9 cellular contexts compared by ENCODE assay signal in the genomic region with DNA sequence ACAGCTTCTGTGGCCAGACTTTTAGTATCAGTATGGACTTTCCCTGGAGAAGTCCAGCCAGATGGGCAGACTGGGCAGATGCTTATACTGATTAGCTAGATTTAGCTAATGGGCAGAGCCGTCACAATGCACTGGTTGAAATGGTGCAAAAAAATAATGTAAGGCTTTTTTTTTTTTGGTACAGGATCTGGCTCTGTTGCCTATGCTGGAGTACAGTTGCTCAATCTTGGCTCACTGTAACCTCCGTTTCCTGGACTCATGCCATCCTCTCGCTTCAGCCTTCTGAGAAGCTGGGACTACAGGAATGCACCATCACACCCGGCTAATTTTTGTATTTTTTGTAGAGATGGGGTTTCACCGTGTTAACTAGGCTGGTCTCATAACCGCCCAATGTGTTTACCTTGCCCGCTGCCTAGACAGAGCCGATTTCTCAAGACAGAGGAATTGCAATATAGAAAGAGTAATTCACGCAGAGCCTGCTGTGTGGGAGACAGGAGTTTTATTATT. TPM values are rescaled to one million over a fixed set of nuclear protein-coding genes. Genes with fewer than 3 reads are reported as not detected.
DNase-seq lines count a peak whose midpoint lies in the region; ATAC-seq and TF ChIP-seq lines count a peak whose summit lies in the region.
"Had no signal": no experiment of that assay in that cellular context is flagged by ENCODE, and none has a peak within 500 bp of the region (broad histone marks: within the 10 kb centered on the region; RNA-seq: fewer than 3 reads in every experiment).

No MANE protein-coding gene starts in this region.

- no peaks in the 10 kb centered on the region for H3K36me3 ChIP-seq in naive thymus-derived CD4-positive, alpha-beta T cell (ENCODE audit: control insufficient read depth in 2 of 3, insufficient read depth in 3 of 3, low read length in 3 of 3)
- H3K36me3 ChIP-seq: SJSA1 had no signal

- H3K27me3 ChIP-seq in naive thymus-derived CD4-positive, alpha-beta T cell (ENCODE audit: control insufficient read depth in 2 of 2, insufficient read depth in 2 of 2, low read length in 2 of 2) = no peaks in the 10 kb centered on the region
- H3K27me3 ChIP-seq: SJSA1 had no signal

- no peak for TF ChIP-seq CTCF in AG09319 (IDR thresholded peaks at IDR 0.05; ENCODE audit: low read depth, low read length)

- H3K9me3 ChIP-seq in naive thymus-derived CD4-positive, alpha-beta T cell (ENCODE audit: control insufficient read depth in 2 of 3, low read length in 3 of 3) = no peaks in the 10 kb centered on the region
- H3K9me3 ChIP-seq: SJSA1 had no signal

- no peak overlapping the region for H3K4me3 ChIP-seq in naive thymus-derived CD4-positive, alpha-beta T cell (ENCODE audit: low read length)
- H3K4me3 ChIP-seq: SJSA1 had no signal

- intact Hi-C loops in naive thymus-derived CD4-positive, alpha-beta T cell (cut with micrococcal nuclease) = no loop called here

- peaks cover 0 to 10% (median 7%) of the 10 kb centered on the region in 7 donors for H3K4me1 Mint-ChIP-seq in naive thymus-derived CD4-positive, alpha-beta T cell

- H3K36me3 Mint-ChIP-seq in naive thymus-derived CD4-positive, alpha-beta T cell = no peaks in the 10 kb centered on the region

- POLR2A ChIA-PET in naive thymus-derived CD4-positive, alpha-beta T cell (lab: Charles Lee) = no interaction called here

- peak; percentile 83 for DNase-seq in AG09319 (ENCODE audit: extremely low read depth, low read depth)
- DNase-seq in NCI-H1694 treated with DMSO at 0.1 percent for 48 hours (lab: John Stamatoyannopoulos, UW) = peak; percentile 0
- peak; percentile 17 to 38 for DNase-seq in dermis microvascular lymphatic vessel endothelial cell (ENCODE audit: low read depth in 2 of 2)
- DNase-seq in naive thymus-derived CD4-positive, alpha-beta T cell = no peak
- no peak for DNase-seq in activated effector memory CD4-positive, alpha-beta T cell treated with Interleukin-2 at 50 U/mL for 16 hours
- DNase-seq in T-helper 9 cell = no peak
- DNase-seq in SW 1271 (lab: John Stamatoyannopoulos, UW) = no peak

- peaks cover 0 to 12% of the 10 kb centered on the region in 2 donors for H3K4me1 ChIP-seq in naive thymus-derived CD4-positive, alpha-beta T cell (ENCODE audit: control insufficient read depth in 2 of 2, insufficient read depth in 2 of 2, low read length in 2 of 2)
- H3K4me1 ChIP-seq: SJSA1 had no signal

- H3K27me3 Mint-ChIP-seq in naive thymus-derived CD4-positive, alpha-beta T cell = no peaks in the 10 kb centered on the region

- H3K27ac ChIP-seq in naive thymus-derived CD4-positive, alpha-beta T cell (ENCODE audit: low read depth, low read length) = no peak overlapping the region
- H3K27ac ChIP-seq: SJSA1 had no signal

- H3K27ac Mint-ChIP-seq in naive thymus-derived CD4-positive, alpha-beta T cell = peak overlapping the region in 2 of 9 donors; percentile 45 to 48

- CTCF ChIA-PET in naive thymus-derived CD4-positive, alpha-beta T cell (lab: Charles Lee) = interaction anchor here (1.1 kb wide), 1 partner anchor 31 kb away, joined by 3 read pairs; no protein-coding TSS in a partner anchor

- H3K9me3 Mint-ChIP-seq in naive thymus-derived CD4-positive, alpha-beta T cell = no peaks in the 10 kb centered on the region

- H3K4me3 Mint-ChIP-seq in naive thymus-derived CD4-positive, alpha-beta T cell = no peak overlapping the region

- ATAC-seq in naive thymus-derived CD4-positive, alpha-beta T cell = peak; percentile 3
- ATAC-seq in GM21529 (IDR thresholded peaks at IDR 0.05; ENCODE audit: unreplicated experiment) = no peak

RNA-seq across cellular contexts. Expression of gene KIFC1, which starts 16.4 kb away (rescaled TPM):
- 9.9 and 16.7 TPM in 2 replicates for total RNA-seq in dermis microvascular lymphatic vessel endothelial cell
- total RNA-seq in naive thymus-derived CD4-positive, alpha-beta T cell = 10 to 100 TPM in 1 of 5 experiments, 1 to 10 TPM in 3, under 1 TPM in 1; 0.65 to 87.9 (median 1.6) TPM
- under 1 TPM; 0.18 to 0.92 TPM for polyA plus RNA-seq in naive thymus-derived CD4-positive, alpha-beta T cell

RNA-seq across cellular contexts. Expression of gene PHF1, which starts 35.6 kb away (rescaled TPM):
- total RNA-seq in dermis microvascular lymphatic vessel endothelial cell = 6.5 and 13.4 TPM in 2 replicates
- total RNA-seq in naive thymus-derived CD4-positive, alpha-beta T cell = 100 to 1,000 TPM in 4 of 5 experiments, 10 to 100 TPM in 1; 37.8 to 356 (median 235) TPM
- polyA plus RNA-seq in naive thymus-derived CD4-positive, alpha-beta T cell = 10 to 100 TPM; 58.6 to 88.3 TPM

RNA-seq across cellular contexts. Expression of gene CUTA, which starts 42.7 kb away (rescaled TPM):
- 43.8 and 72.3 TPM in 2 replicates for total RNA-seq in dermis microvascular lymphatic vessel endothelial cell
- total RNA-seq in naive thymus-derived CD4-positive, alpha-beta T cell = 100 to 1,000 TPM; 148 to 235 (median 158) TPM
- 100 to 1,000 TPM; 389 to 466 TPM for polyA plus RNA-seq in naive thymus-derived CD4-positive, alpha-beta T cell

RNA-seq across cellular contexts. Expression of gene SYNGAP1, which starts 44.7 kb away (rescaled TPM):
- 1.4 and 2.8 TPM in 2 replicates for total RNA-seq in dermis microvascular lymphatic vessel endothelial cell
- total RNA-seq in naive thymus-derived CD4-positive, alpha-beta T cell = 10 to 100 TPM; 35.5 to 94.1 (median 57.9) TPM
- 1 to 10 TPM in 1 of 2 donors, under 1 TPM in 1; 0.48 to 2.3 TPM for polyA plus RNA-seq in naive thymus-derived CD4-positive, alpha-beta T cell

RNA-seq across cellular contexts. Expression of gene DAXX, which starts 52.4 kb away (rescaled TPM):
- 30.1 and 42.2 TPM in 2 replicates for total RNA-seq in dermis microvascular lymphatic vessel endothelial cell
- 10 to 100 TPM; 36.4 to 81.6 (median 79.6) TPM for total RNA-seq in naive thymus-derived CD4-positive, alpha-beta T cell
- 100 to 1,000 TPM in 1 of 2 donors, 10 to 100 TPM in 1; 69.4 to 133 TPM for polyA plus RNA-seq in naive thymus-derived CD4-positive, alpha-beta T cell

Comparison
In these comparisons a context has a peak if more than half of its experiments do, and no peak if none do; other contexts are left out.
1. DNase-seq: peak in AG09319 (single experiment), NCI-H1694 treated with DMSO at 0.1 percent for 48 hours (single experiment) and dermis microvascular lymphatic vessel endothelial cell (2 of 2); none in naive thymus-derived CD4-positive, alpha-beta T cell (0 of 9), activated effector memory CD4-positive, alpha-beta T cell treated with Interleukin-2 at 50 U/mL for 16 hours (single experiment), T-helper 9 cell (single experiment) and SW 1271 (0 of 2).